10 cellular contexts compared by ENCODE assay signal in genomic region chr11:128524172-128524571, GRCh38.
DNase-seq lines count a peak whose midpoint lies in the region; ATAC-seq and TF ChIP-seq lines count a peak whose summit lies in the region.
"Had no signal": no experiment of that assay in that cellular context is flagged by ENCODE, and none has a peak within 500 bp of the region (broad histone marks: within the 10 kb centered on the region; RNA-seq: fewer than 3 reads in every experiment).

No MANE protein-coding gene starts in this region.

- H3K79me2 ChIP-seq in SK-N-SH (ENCODE audit: insufficient read depth) = peaks cover 28% of the 10 kb centered on the region

- peaks cover 26% of the 10 kb centered on the region for H3F3A ChIP-seq in SK-N-SH (replicated peaks; ENCODE audit: insufficient read depth)

- no peak for TF ChIP-seq CTCF in SK-N-SH (IDR thresholded peaks at IDR 0.05)

- H3K27ac Mint-ChIP-seq in T-helper 2 cell treated with Interferon-gamma antibody and Interleukin-4, amounts not matched to agents 5 μg/mL and 100 μg/mL, for 36 hours = peak overlapping the region; percentile 97

- DNase-seq in T-helper 2 cell treated with Interferon-gamma antibody and Interleukin-4, amounts not matched to agents 5 μg/mL and 100 μg/mL, for 36 hours (ENCODE audit: low spot score) = no peak
- DNase-seq in T-helper 2 cell (no peak), SK-N-SH (no peak), epithelial cell of prostate (ENCODE audit: low read depth, low spot score) (no peak), HT-29 (ENCODE audit: low spot score) (no peak), DMS 273 (lab: John Stamatoyannopoulos, UW; ENCODE audit: unreplicated experiment) (no peak)
- DNase-seq: activated CD8-positive, alpha-beta memory T cell treated with anti-CD3 and anti-CD28 coated beads, Interleukin-2, amount 50 U/mL, for 4 hours; effector CD4-positive, alpha-beta T cell had no signal

- H3K4me2 ChIP-seq in SK-N-SH = no peak overlapping the region

- no peaks in the 10 kb centered on the region for H3K9me2 ChIP-seq in SK-N-SH

- H3K9me3 Mint-ChIP-seq in T-helper 2 cell treated with Interferon-gamma antibody and Interleukin-4, amounts not matched to agents 5 μg/mL and 100 μg/mL, for 36 hours = no peaks in the 10 kb centered on the region

- no peaks in the 10 kb centered on the region for H3K27me3 Mint-ChIP-seq in T-helper 2 cell treated with Interferon-gamma antibody and Interleukin-4, amounts not matched to agents 5 μg/mL and 100 μg/mL, for 36 hours (ENCODE audit: low read depth)

- 57% methylated on average over 4 of the region's 4 CpGs for WGBS in SK-N-SH (ENCODE audit: low lambda C conversion rate)

- no peak for ATAC-seq in activated CD4-positive, CD25-positive, alpha-beta regulatory T cell treated with anti-CD3 and anti-CD28 coated beads, Interleukin-2, amount 50 U/mL, for 24 hours

- no peaks in the 10 kb centered on the region for H3K27me3 ChIP-seq in SK-N-SH (ENCODE audit: insufficient read depth)

- peaks cover 57% of the 10 kb centered on the region for H3K4me1 Mint-ChIP-seq in T-helper 2 cell treated with Interferon-gamma antibody and Interleukin-4, amounts not matched to agents 5 μg/mL and 100 μg/mL, for 36 hours (ENCODE audit: low read depth)

- H3K4me3 ChIP-seq in SK-N-SH (ENCODE audit: low read depth in 2 of 2, low read length in 1 of 2) = no peak overlapping the region
- H3K4me3 ChIP-seq in skin epidermis = no peak overlapping the region

- H3K4me3 Mint-ChIP-seq in T-helper 2 cell treated with Interferon-gamma antibody and Interleukin-4, amounts not matched to agents 5 μg/mL and 100 μg/mL, for 36 hours = peak overlapping the region; percentile 86

- H3K9me3 ChIP-seq in SK-N-SH = no peaks in the 10 kb centered on the region

- no peaks in the 10 kb centered on the region for H3K36me3 ChIP-seq in SK-N-SH (replicated peaks in 1 of 2; ENCODE audit: control insufficient read depth in 1 of 2, insufficient read depth in 2 of 2, low read length in 1 of 2)

- peak overlapping the region; percentile 30; the same call in 1 of the 2 replicates for H2AFZ ChIP-seq in SK-N-SH (ENCODE audit: low read depth)

- no peak for TF ChIP-seq RAD21 in SK-N-SH (IDR thresholded peaks at IDR 0.05; ENCODE audit: low read length)

- peak overlapping the region; percentile 79 for H3K9ac ChIP-seq in SK-N-SH

- H3K27ac ChIP-seq in SK-N-SH (ENCODE audit: low read depth in 2 of 2, low read length in 1 of 2) = peak overlapping the region in 1 of 2 experiments; percentile 97; a peak in 3 of 4 replicates
- peak overlapping the region; percentile 99 for H3K27ac ChIP-seq in epithelial cell of prostate
- peak overlapping the region in 11 of 21 experiments; percentile 76 to 99 (median 96) for H3K27ac ChIP-seq in skin epidermis

- peaks cover 25% of the 10 kb centered on the region for H3K36me3 Mint-ChIP-seq in T-helper 2 cell treated with Interferon-gamma antibody and Interleukin-4, amounts not matched to agents 5 μg/mL and 100 μg/mL, for 36 hours (ENCODE audit: low read depth)

- TF ChIP-seq EP300 in SK-N-SH (IDR thresholded peaks at IDR 0.05; ENCODE audit: borderline replicate concordance in 1 of 2, low read depth in 1 of 2, low read length in 1 of 2) = peak; percentile 4 to 42; a peak in 2 of 4 replicates

- peaks cover 21 to 32% of the 10 kb centered on the region in 2 experiments for H3K4me1 ChIP-seq in SK-N-SH (ENCODE audit: control insufficient read depth in 1 of 2, insufficient read depth in 2 of 2, low read depth in 1 of 2, low read length in 1 of 2)

- POLR2A ChIA-PET in SK-N-SH (lab: Yijun Ruan, JAX) = interaction anchor here (1.2 kb wide), 1 partner anchor 27 kb away, joined by 4 read pairs; no protein-coding TSS in a partner anchor

- peaks cover 21% of the 10 kb centered on the region for H4K20me1 ChIP-seq in SK-N-SH (ENCODE audit: insufficient read depth)

- CTCF ChIA-PET in SK-N-SH (lab: Yijun Ruan, JAX) = no interaction called here

TF ChIP-seq in SK-N-SH, 30 proteins besides CTCF, POLR2A, EP300 and RAD21:
- peak; percentile 84 for TF ChIP-seq TCF12 (IDR thresholded peaks at IDR 0.05)
- no peak for TF ChIP-seq FOXM1 (IDR thresholded peaks at IDR 0.05; ENCODE audit: low read depth)
- peak; percentile 19; the same call in 1 of the 2 replicates for TF ChIP-seq NFIC (IDR thresholded peaks at IDR 0.05; ENCODE audit: borderline replicate concordance)
TF ChIP-seq in SK-N-SH: peak in this region for 2.
